ENCODE assay signal across 8 cellular contexts in the genomic region with DNA sequence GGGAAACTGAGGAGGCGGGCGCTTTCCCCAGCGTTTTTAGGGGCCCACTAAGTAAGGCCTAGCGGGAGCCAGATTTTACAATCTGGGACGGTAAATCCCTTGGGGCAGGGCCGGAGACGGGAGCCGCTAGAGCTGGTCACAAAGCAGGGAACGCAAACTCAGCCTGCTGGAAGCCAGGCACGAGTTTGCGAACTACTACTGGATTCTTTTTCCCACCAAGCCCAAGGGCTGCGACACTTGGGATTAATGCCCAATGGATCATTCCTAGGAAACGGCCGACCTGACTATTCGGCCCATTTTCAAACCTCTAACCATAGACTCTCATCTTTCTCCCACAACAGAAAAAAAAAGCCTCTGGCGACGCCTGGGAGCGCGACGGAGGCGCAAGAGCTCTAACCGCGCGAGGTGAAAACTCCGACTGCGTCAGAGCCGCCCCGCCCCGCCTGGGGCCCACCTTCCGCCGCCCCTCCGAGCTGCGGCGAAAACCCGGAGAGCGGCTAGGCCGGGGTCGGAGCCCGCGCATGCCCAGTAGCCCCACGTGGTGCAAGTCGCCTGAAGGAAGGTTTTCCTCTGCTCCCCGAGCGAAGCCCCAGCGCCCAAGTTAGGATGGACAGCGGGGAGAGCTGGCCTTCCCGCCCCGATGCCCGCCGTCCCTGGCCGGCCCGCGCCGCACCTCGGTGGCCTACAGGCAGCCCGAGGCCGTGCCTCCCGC. TPM values are rescaled to one million over a fixed set of nuclear protein-coding genes. Genes with fewer than 3 reads are reported as not detected.
DNase-seq lines count a peak whose midpoint lies in the region; ATAC-seq, FAIRE-seq and TF ChIP-seq lines count a peak whose summit lies in the region.

No MANE protein-coding gene starts in this region.

- DNase-seq in AG04449 (ENCODE audit: low read depth, low spot score): peak; percentile 69
- DNase-seq in NCI-H2227 treated with DMSO at 0.1 percent for 48 hours (lab: John Stamatoyannopoulos, UW): peak; percentile 90
- peak; percentile 89 to 95 (median 94) for DNase-seq in activated CD4-positive, CD25-positive, alpha-beta regulatory T cell (lab: John Stamatoyannopoulos, UW)
- DNase-seq in caudate nucleus (lab: John Stamatoyannopoulos, UW): peak in 60 of 61 donors; percentile 52 to 97 (median 90)
- peak; percentile 62 for DNase-seq in keratinocyte (ENCODE audit: low read depth, low spot score)
- DNase-seq in stimulated activated CD4-positive, alpha-beta T cell treated with anti-CD3 and anti-CD28 coated beads, Interleukin-12 subunit alpha, Interleukin-12 subunit beta, amount 100 ng/mL, for 4 hours: peak; percentile 97

- peak overlapping the region; percentile 98 for H3K4me2 ChIP-seq in keratinocyte (ENCODE audit: control insufficient read depth, extremely low read depth, insufficient read depth, low read depth, low read length)

- no peaks in the 10 kb centered on the region for H3K9me1 ChIP-seq in keratinocyte (ENCODE audit: control insufficient read depth, extremely low read depth, insufficient read depth, low read length)

- H2AFZ ChIP-seq in keratinocyte (ENCODE audit: control insufficient read depth, low read length): peak overlapping the region; percentile 97

- H3K27ac ChIP-seq in caudate nucleus (ENCODE audit: low read depth, low read length): peak overlapping the region; percentile 99
- peak overlapping the region; percentile 98 for H3K27ac ChIP-seq in keratinocyte (ENCODE audit: control insufficient read depth, insufficient read depth, low read length)

- CTCF ChIA-PET in AG04449 (lab: Yijun Ruan, JAX): interaction anchor here (0.7 to 2.1 kb wide), 7 partner anchors 10 to 257 kb away, joined by 3 to 10 read pairs (median 5); no protein-coding TSS in a partner anchor

- H3K4me1 ChIP-seq in keratinocyte (ENCODE audit: control insufficient read depth, extremely low read depth, insufficient read depth, low read length): peaks cover 38% of the 10 kb centered on the region

- H3K27me3 ChIP-seq in keratinocyte (ENCODE audit: control insufficient read depth, extremely low read depth, insufficient read depth, low read length): no peaks in the 10 kb centered on the region

- peaks cover 19% of the 10 kb centered on the region for H3K79me2 ChIP-seq in keratinocyte (ENCODE audit: control insufficient read depth, insufficient read depth, low read length)

- TF ChIP-seq CTCF in AG04449 (IDR thresholded peaks at IDR 0.05; ENCODE audit: insufficient read depth, low read length, missing control alignments) (no peak), keratinocyte (optimal IDR thresholded peaks at IDR 0.05 in 1 of 3, IDR thresholded peaks at IDR 0.05 in 1 of 3, conservative IDR thresholded peaks at IDR 0.05 in 1 of 3; ENCODE audit: extremely low read depth in 1 of 3, insufficient read depth in 2 of 3, low read length in 3 of 3) (peak in 1 of 3 experiments; percentile 11)

- peak overlapping the region; percentile 93 for H3K9ac ChIP-seq in keratinocyte (ENCODE audit: control insufficient read depth, extremely low read depth, insufficient read depth, low read length)

- peak overlapping the region; percentile 83 for H3K4me3 ChIP-seq in AG04449 (ENCODE audit: low read depth, low read length)
- peak overlapping the region; percentile 78 to 91 (median 89) for H3K4me3 ChIP-seq in keratinocyte (ENCODE audit: control insufficient read depth in 2 of 3, extremely low read depth in 1 of 3, insufficient read depth in 2 of 3, low read depth in 1 of 3, low read length in 3 of 3)

- dilution Hi-C loops in keratinocyte (cut with MboI; ENCODE audit: extremely low pct_ligation_motif_present, low sequenced_read_pairs): no loop called here

- H3K36me3 ChIP-seq in keratinocyte (ENCODE audit: control insufficient read depth in 2 of 2, extremely low read depth in 1 of 2, insufficient read depth in 2 of 2, low read length in 2 of 2): no peaks in the 10 kb centered on the region

- no peak for FAIRE-seq in keratinocyte (lab: Jason Lieb, UNC)

- no peaks in the 10 kb centered on the region for H3K9me3 ChIP-seq in keratinocyte (ENCODE audit: control insufficient read depth, low read depth, low read length)

- ATAC-seq in GM18870 (IDR thresholded peaks at IDR 0.05; ENCODE audit: unreplicated experiment) (peak; percentile 45), HG03135 (IDR thresholded peaks at IDR 0.05; ENCODE audit: unreplicated experiment) (peak; percentile 54)

- POLR2A ChIA-PET in AG04449 (lab: Yijun Ruan, JAX): interaction anchor here (0.6 to 1.3 kb wide), 8 partner anchors 11 to 299 kb away, joined by 3 to 8 read pairs (median 4); no protein-coding TSS in a partner anchor

- peaks cover 3% of the 10 kb centered on the region for H4K20me1 ChIP-seq in keratinocyte (ENCODE audit: control insufficient read depth, extremely low read depth, insufficient read depth, low read length)

RNA-seq across cellular contexts. Expression of a gene that starts 0.6 kb away (rescaled TPM):
- 16.3 to 18.3 TPM (median 16.7 TPM) in 3 replicates for polyA plus RNA-seq in keratinocyte
- polyA plus RNA-seq in keratinocyte (2011; ENCODE audit: low read depth): 96.4 TPM
- 9.7 and 12.7 TPM in 2 replicates for polyA plus RNA-seq in keratinocyte (2011; cell fraction: cytosol; rRNA removed)
- 17.8 and 18.7 TPM in 2 replicates for polyA plus RNA-seq in keratinocyte (2011; cell fraction: nucleus; rRNA removed)
- 13.6 and 15.8 TPM in 2 replicates for polyA plus RNA-seq in keratinocyte (2012; ENCODE audit: low replicate concordance)
- polyA minus RNA-seq in keratinocyte: 18.4 to 24.3 TPM (median 18.9 TPM) in 3 replicates
- 21.9 TPM for polyA minus RNA-seq in keratinocyte (2011; cell fraction: cytosol; rRNA and poly(A)+ RNA removed)
- polyA minus RNA-seq in keratinocyte (2011; cell fraction: nucleus; rRNA and poly(A)+ RNA removed): 31.7 and 46.4 TPM in 2 replicates

Comparison
In these comparisons a context has a peak if more than half of its experiments do, and no peak if none do; other contexts are left out.
1. Peak in every context shown above with its lines: DNase-seq, ATAC-seq, H3K4me3 ChIP-seq and H3K27ac ChIP-seq.